ENCODE assay signal across 8 cellular contexts in the genomic region with DNA sequence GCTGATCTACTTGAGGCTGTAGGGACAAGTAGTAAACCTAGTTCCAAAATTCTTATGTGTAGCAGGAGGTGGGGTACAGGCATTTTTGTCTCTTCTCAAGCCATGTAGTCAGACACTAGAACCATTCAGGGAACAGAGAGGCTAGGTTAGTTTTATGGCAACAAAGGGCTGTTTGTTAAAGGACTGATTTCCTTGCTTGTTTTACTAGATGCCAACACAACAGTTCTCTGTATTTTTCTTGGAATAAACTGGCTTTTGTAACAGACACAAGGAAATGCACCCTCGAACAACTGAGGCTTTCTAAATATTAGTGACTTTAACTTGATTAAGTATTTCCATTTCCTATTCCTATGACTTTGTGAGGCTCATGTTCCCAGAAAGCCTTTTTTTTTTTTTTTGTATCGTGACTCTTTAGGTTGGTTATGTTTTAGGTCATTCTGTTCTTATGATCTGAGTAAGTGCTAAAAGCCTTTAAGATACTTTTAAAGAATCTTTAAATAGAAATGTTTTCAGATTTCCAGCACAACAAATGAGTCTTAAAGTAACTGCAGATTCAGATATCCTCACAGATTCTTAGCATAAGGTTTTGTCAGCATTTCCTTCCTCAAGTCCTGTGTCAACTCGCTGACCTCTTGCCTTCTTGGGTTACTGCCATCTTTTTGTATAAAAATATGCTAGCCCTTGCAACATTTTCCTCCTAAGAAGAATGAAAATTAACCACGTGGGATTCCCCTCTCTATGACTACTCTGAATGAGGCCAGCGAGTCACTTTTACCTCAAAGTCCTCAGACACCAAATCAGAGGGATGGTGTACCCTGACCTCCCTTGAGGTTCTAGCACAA.
A peak's percentile ranks its signal among the peaks of the same experiment; 100 is the strongest.
DNase-seq lines count a peak whose midpoint lies in the region; ATAC-seq and TF ChIP-seq lines count a peak whose summit lies in the region.

No MANE protein-coding gene starts in this region.

- WGBS in heart right ventricle, 2 donors = 25 to 51% methylated on average over 5 of the region's 5 CpGs

- DNase-seq in GM03348 (ENCODE audit: low spot score) (peak; percentile 70), heart right ventricle (peak in 1 of 2 donors; percentile 74), WTC11 (ENCODE audit: low spot score) (no peak), activated gamma-delta T cell treated with Interleukin-2 at 50 U/mL for 16 hours (no peak)
- DNase-seq in activated CD4-positive, alpha-beta memory T cell treated with anti-CD3 and anti-CD28 coated beads for 36 hours = peak; percentile 59
- DNase-seq in stimulated activated CD4-positive, alpha-beta T cell treated with anti-CD3 and anti-CD28 coated beads, Interleukin-2, amount 100 ng/mL, for 48 hours = peak; percentile 23 to 25
- DNase-seq in activated CD4-positive, CD25-positive, alpha-beta regulatory T cell (lab: John Stamatoyannopoulos, UW) = no peak

- ATAC-seq in HG02798 (IDR thresholded peaks at IDR 0.05; ENCODE audit: poor library complexity, unreplicated experiment) (peak; percentile 47), heart right ventricle (peak; percentile 64 to 90 (median 85)), WTC11 (no peak)

- intact Hi-C loops in activated CD4-positive, alpha-beta memory T cell treated with anti-CD3 and anti-CD28 coated beads for 36 hours (cut with micrococcal nuclease) = loop anchor here (1.0 to 10.0 kb wide), 23 partner anchors 8 to 859 kb away; a partner anchor contains a TSS
- intact Hi-C loops in heart right ventricle (cut with DNase I) = loop anchor here in 4 of 10 donors (5.0 to 10.0 kb wide), 4 partner anchors 90 to 347 kb away; a partner anchor contains a TSS

- H3K4me3 Mint-ChIP-seq in activated CD4-positive, alpha-beta memory T cell treated with anti-CD3 and anti-CD28 coated beads for 36 hours = peak overlapping the region; percentile 30
- H3K4me3 Mint-ChIP-seq in WTC11 = no peak overlapping the region

- peak overlapping the region in 8 of 10 donors; percentile 30 to 86 (median 65) for H3K27ac ChIP-seq in heart right ventricle

- no peaks in the 10 kb centered on the region for H3K36me3 ChIP-seq in heart right ventricle

- TF ChIP-seq CTCF in heart right ventricle (IDR thresholded peaks at IDR 0.05) (no peak), WTC11 (IDR thresholded peaks at IDR 0.05) (no peak)

- POLR2A ChIA-PET in activated CD4-positive, alpha-beta memory T cell treated with anti-CD3 and anti-CD28 coated beads for 36 hours (lab: Charles Lee) = interaction anchor here (0.6 to 1.2 kb wide), 8 partner anchors 9 to 342 kb away, joined by 3 to 5 read pairs (median 4); no protein-coding TSS in a partner anchor
- POLR2A ChIA-PET in WTC11 (lab: Charles Lee) = no interaction called here

- H3K9me3 ChIP-seq in heart right ventricle = peaks cover 0 to 9% (median 0%) of the 10 kb centered on the region in 11 donors

- no peak overlapping the region for H3K4me3 ChIP-seq in heart right ventricle

- H3K4me1 ChIP-seq in heart right ventricle = peaks cover 8 to 40% (median 32%) of the 10 kb centered on the region in 9 donors

- peak overlapping the region; percentile 78 for H3K27ac Mint-ChIP-seq in activated CD4-positive, alpha-beta memory T cell treated with anti-CD3 and anti-CD28 coated beads for 36 hours
- H3K27ac Mint-ChIP-seq in WTC11 = no peak overlapping the region

- CTCF ChIA-PET in activated CD4-positive, alpha-beta memory T cell treated with anti-CD3 and anti-CD28 coated beads for 36 hours (lab: Charles Lee) = interaction anchor here (1.1 to 1.6 kb wide), 2 partner anchors 8 to 246 kb away, joined by 3 to 5 read pairs; no protein-coding TSS in a partner anchor
- CTCF ChIA-PET in WTC11 (lab: Charles Lee) = no interaction called here

- H3K27me3 Mint-ChIP-seq in activated CD4-positive, alpha-beta memory T cell treated with anti-CD3 and anti-CD28 coated beads for 36 hours = no peaks in the 10 kb centered on the region
- no peaks in the 10 kb centered on the region for H3K27me3 Mint-ChIP-seq in WTC11 (ENCODE audit: low read depth)

- H3K27me3 ChIP-seq in heart right ventricle = no peaks in the 10 kb centered on the region

- H3K9me3 Mint-ChIP-seq in activated CD4-positive, alpha-beta memory T cell treated with anti-CD3 and anti-CD28 coated beads for 36 hours = peaks cover 32% of the 10 kb centered on the region
- H3K9me3 Mint-ChIP-seq in WTC11 = peaks cover 13% of the 10 kb centered on the region

- H3K4me1 Mint-ChIP-seq in activated CD4-positive, alpha-beta memory T cell treated with anti-CD3 and anti-CD28 coated beads for 36 hours (ENCODE audit: low read depth) = peaks cover 46% of the 10 kb centered on the region
- no peaks in the 10 kb centered on the region for H3K4me1 Mint-ChIP-seq in WTC11

- peaks cover 19% of the 10 kb centered on the region for H3K36me3 Mint-ChIP-seq in activated CD4-positive, alpha-beta memory T cell treated with anti-CD3 and anti-CD28 coated beads for 36 hours
- H3K36me3 Mint-ChIP-seq in WTC11 = peaks cover 12% of the 10 kb centered on the region; the same call in 1 of the 2 replicates

TF ChIP-seq in WTC11, 78 proteins besides CTCF, POLR2A, EP300 and RAD21:
- no peak for TF ChIP-seq ZNF232 (CRISPR knock-in tag; IDR thresholded peaks at IDR 0.05)
- TF ChIP-seq, protein P1, sequence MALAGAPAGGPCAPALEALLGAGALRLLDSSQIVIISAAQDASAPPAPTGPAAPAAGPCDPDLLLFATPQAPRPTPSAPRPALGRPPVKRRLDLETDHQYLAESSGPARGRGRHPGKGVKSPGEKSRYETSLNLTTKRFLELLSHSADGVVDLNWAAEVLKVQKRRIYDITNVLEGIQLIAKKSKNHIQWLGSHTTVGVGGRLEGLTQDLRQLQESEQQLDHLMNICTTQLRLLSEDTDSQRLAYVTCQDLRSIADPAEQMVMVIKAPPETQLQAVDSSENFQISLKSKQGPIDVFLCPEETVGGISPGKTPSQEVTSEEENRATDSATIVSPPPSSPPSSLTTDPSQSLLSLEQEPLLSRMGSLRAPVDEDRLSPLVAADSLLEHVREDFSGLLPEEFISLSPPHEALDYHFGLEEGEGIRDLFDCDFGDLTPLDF (CRISPR knock-in tag; IDR thresholded peaks at IDR 0.05) = no peak
- TF ChIP-seq, protein P2, sequence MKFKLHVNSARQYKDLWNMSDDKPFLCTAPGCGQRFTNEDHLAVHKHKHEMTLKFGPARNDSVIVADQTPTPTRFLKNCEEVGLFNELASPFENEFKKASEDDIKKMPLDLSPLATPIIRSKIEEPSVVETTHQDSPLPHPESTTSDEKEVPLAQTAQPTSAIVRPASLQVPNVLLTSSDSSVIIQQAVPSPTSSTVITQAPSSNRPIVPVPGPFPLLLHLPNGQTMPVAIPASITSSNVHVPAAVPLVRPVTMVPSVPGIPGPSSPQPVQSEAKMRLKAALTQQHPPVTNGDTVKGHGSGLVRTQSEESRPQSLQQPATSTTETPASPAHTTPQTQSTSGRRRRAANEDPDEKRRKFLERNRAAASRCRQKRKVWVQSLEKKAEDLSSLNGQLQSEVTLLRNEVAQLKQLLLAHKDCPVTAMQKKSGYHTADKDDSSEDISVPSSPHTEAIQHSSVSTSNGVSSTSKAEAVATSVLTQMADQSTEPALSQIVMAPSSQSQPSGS (CRISPR knock-in tag; IDR thresholded peaks at IDR 0.05; ENCODE audit: borderline replicate concordance, low read depth) = no peak
- TF ChIP-seq, protein P3, sequence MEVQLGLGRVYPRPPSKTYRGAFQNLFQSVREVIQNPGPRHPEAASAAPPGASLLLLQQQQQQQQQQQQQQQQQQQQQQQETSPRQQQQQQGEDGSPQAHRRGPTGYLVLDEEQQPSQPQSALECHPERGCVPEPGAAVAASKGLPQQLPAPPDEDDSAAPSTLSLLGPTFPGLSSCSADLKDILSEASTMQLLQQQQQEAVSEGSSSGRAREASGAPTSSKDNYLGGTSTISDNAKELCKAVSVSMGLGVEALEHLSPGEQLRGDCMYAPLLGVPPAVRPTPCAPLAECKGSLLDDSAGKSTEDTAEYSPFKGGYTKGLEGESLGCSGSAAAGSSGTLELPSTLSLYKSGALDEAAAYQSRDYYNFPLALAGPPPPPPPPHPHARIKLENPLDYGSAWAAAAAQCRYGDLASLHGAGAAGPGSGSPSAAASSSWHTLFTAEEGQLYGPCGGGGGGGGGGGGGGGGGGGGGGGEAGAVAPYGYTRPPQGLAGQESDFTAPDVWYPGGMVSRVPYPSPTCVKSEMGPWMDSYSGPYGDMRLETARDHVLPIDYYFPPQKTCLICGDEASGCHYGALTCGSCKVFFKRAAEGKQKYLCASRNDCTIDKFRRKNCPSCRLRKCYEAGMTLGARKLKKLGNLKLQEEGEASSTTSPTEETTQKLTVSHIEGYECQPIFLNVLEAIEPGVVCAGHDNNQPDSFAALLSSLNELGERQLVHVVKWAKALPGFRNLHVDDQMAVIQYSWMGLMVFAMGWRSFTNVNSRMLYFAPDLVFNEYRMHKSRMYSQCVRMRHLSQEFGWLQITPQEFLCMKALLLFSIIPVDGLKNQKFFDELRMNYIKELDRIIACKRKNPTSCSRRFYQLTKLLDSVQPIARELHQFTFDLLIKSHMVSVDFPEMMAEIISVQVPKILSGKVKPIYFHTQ (CRISPR knock-in tag; IDR thresholded peaks at IDR 0.05) = no peak
- TF ChIP-seq ESRRA (CRISPR knock-in tag; IDR thresholded peaks at IDR 0.05; ENCODE audit: borderline replicate concordance) = no peak
- TF ChIP-seq JUN (CRISPR knock-in tag; IDR thresholded peaks at IDR 0.05) = no peak
- TF ChIP-seq NFYB (CRISPR knock-in tag; conservative IDR thresholded peaks at IDR 0.05; ENCODE audit: low read depth) = no peak
- TF ChIP-seq SMAD3 (CRISPR knock-in tag; IDR thresholded peaks at IDR 0.05; ENCODE audit: borderline replicate concordance) = no peak
- TF ChIP-seq IRF2 (CRISPR knock-in tag; IDR thresholded peaks at IDR 0.05; ENCODE audit: borderline replicate concordance, low read depth) = no peak
- TF ChIP-seq FOXP1 (CRISPR knock-in tag; IDR thresholded peaks at IDR 0.05; ENCODE audit: borderline replicate concordance) = no peak
- TF ChIP-seq ETV6 (CRISPR knock-in tag; IDR thresholded peaks at IDR 0.05) = no peak
- TF ChIP-seq SMAD4 (CRISPR knock-in tag; IDR thresholded peaks at IDR 0.05) = no peak
- TF ChIP-seq RORB (CRISPR knock-in tag; IDR thresholded peaks at IDR 0.05) = no peak
- TF ChIP-seq, protein P4, sequence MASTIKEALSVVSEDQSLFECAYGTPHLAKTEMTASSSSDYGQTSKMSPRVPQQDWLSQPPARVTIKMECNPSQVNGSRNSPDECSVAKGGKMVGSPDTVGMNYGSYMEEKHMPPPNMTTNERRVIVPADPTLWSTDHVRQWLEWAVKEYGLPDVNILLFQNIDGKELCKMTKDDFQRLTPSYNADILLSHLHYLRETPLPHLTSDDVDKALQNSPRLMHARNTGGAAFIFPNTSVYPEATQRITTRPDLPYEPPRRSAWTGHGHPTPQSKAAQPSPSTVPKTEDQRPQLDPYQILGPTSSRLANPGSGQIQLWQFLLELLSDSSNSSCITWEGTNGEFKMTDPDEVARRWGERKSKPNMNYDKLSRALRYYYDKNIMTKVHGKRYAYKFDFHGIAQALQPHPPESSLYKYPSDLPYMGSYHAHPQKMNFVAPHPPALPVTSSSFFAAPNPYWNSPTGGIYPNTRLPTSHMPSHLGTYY (CRISPR knock-in tag; IDR thresholded peaks at IDR 0.05) = no peak

Comparison
In these comparisons a context has a peak if more than half of its experiments do, and no peak if none do; other contexts are left out.
1. DNase-seq: peak in GM03348 (single experiment), activated CD4-positive, alpha-beta memory T cell treated with anti-CD3 and anti-CD28 coated beads for 36 hours (single experiment) and stimulated activated CD4-positive, alpha-beta T cell treated with anti-CD3 and anti-CD28 coated beads, Interleukin-2, amount 100 ng/mL, for 48 hours (2 of 2); none in activated CD4-positive, CD25-positive, alpha-beta regulatory T cell (0 of 4), WTC11 (single experiment) and activated gamma-delta T cell treated with Interleukin-2 at 50 U/mL for 16 hours (single experiment).